Comparison of ENCODE assay signal across 13 cellular contexts in the genomic region with DNA sequence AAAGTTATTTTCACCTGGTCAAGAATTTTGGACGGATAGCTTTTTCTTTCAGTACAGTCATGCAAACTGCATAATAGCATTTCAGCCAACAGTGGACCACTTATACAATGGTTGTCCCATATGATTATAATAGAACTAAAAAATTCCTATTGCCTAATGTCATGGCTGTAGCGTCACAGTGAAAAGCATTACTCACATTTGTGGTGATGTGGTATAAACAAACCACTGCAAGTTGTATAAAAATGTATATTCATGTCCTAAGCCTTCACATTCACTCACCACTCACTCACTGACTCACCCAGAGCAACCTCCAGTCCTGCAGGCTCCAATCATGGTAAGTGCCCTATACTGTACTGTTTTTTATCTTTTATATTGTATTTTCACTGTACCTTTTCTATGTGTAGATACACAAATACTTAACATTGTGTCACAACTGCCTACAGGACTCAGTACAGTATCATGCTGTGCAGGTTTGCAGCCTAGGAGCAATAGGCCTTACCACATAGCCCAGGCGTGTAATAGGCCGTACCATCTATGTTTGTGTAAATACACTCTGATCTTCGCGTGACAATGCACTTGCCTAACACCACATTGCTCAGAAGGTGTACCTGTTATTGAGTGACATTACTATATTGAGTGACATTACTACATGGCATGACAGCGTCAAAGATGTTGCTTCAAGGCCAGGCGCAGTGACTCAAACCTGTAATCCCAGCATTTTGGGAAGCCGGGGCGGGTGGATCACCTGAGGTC. TPM values are rescaled to one million over a fixed set of nuclear protein-coding genes. Genes with fewer than 3 reads are reported as not detected.
DNase-seq lines count a peak whose midpoint lies in the region; ATAC-seq and TF ChIP-seq lines count a peak whose summit lies in the region.
"Had no signal": no experiment of that assay in that cellular context is flagged by ENCODE, and none has a peak within 500 bp of the region (broad histone marks: within the 10 kb centered on the region; RNA-seq: fewer than 3 reads in every experiment).

No MANE protein-coding gene starts in this region.

- no peaks in the 10 kb centered on the region for H3K27me3 Mint-ChIP-seq in progenitor cell of endocrine pancreas
- no peaks in the 10 kb centered on the region for H3K27me3 Mint-ChIP-seq in CD8-positive, alpha-beta T cell (ENCODE audit: low read depth)
- H3K27me3 Mint-ChIP-seq: CD8-positive, alpha-beta memory T cell had no signal

- H3K36me3 ChIP-seq in CD8-positive, alpha-beta T cell (ENCODE audit: insufficient read depth, low read length): no peaks in the 10 kb centered on the region

- H3K9me3 ChIP-seq in CD8-positive, alpha-beta T cell (ENCODE audit: low read length): no peaks in the 10 kb centered on the region

- peaks cover 13% of the 10 kb centered on the region for H3K36me3 Mint-ChIP-seq in progenitor cell of endocrine pancreas (ENCODE audit: insufficient read depth)
- H3K36me3 Mint-ChIP-seq in CD8-positive, alpha-beta T cell: peaks cover 10% of the 10 kb centered on the region

- CTCF ChIA-PET in RWPE1 (lab: Yijun Ruan, JAX): no interaction called here
- CTCF ChIA-PET in CD8-positive, alpha-beta T cell (lab: Charles Lee): interaction anchor here (1.3 kb wide), 1 partner anchor 194 kb away, joined by 5 read pairs; no protein-coding TSS in a partner anchor

- H3K4me3 Mint-ChIP-seq in progenitor cell of endocrine pancreas (ENCODE audit: low read depth): no peak overlapping the region
- H3K4me3 Mint-ChIP-seq in CD8-positive, alpha-beta T cell: no peak overlapping the region
- H3K4me3 Mint-ChIP-seq: CD8-positive, alpha-beta memory T cell had no signal

- no peak overlapping the region for H3K27ac Mint-ChIP-seq in progenitor cell of endocrine pancreas
- H3K27ac Mint-ChIP-seq in CD8-positive, alpha-beta T cell: no peak overlapping the region

- no peaks in the 10 kb centered on the region for H3K27me3 ChIP-seq in CD8-positive, alpha-beta T cell (ENCODE audit: insufficient read depth, low read length)

- ATAC-seq in CD8-positive, alpha-beta T cell: no peak
- ATAC-seq: psoas muscle had no signal

- POLR2A ChIA-PET in RWPE1 (lab: Yijun Ruan, JAX; ENCODE audit: low non-redundant PET): no interaction called here
- POLR2A ChIA-PET in CD8-positive, alpha-beta T cell (lab: Charles Lee): no interaction called here

- intact Hi-C loops in CD8-positive, alpha-beta T cell (cut with DNase I, micrococcal nuclease): no loop called here

- no peak overlapping the region for H3K4me3 ChIP-seq in CD8-positive, alpha-beta T cell (ENCODE audit: low read depth, low read length)
- H3K4me3 ChIP-seq: psoas muscle had no signal

- peaks cover 2% of the 10 kb centered on the region for H3K4me1 Mint-ChIP-seq in progenitor cell of endocrine pancreas (ENCODE audit: low read depth)
- peaks cover 10% of the 10 kb centered on the region for H3K4me1 Mint-ChIP-seq in CD8-positive, alpha-beta T cell (ENCODE audit: low read depth)

- DNase-seq in stimulated activated CD4-positive, alpha-beta T cell treated with anti-CD3 and anti-CD28 coated beads, Interleukin-1b, Interleukin-23, amount 100 ng/mL, for 48 hours: peak; percentile 25
- no peak for DNase-seq in stimulated activated CD4-positive, alpha-beta T cell treated with anti-CD3 and anti-CD28 coated beads, Interleukin-4, amount 100 ng/mL, for 1 hour
- DNase-seq in RWPE1 (ENCODE audit: low spot score) (peak; percentile 35), fibroblast of gingiva (ENCODE audit: low read depth) (peak; percentile 90), hypothalamus (lab: John Stamatoyannopoulos, UW) (no peak), HuH-7 (ENCODE audit: low spot score) (no peak), progenitor cell of endocrine pancreas (ENCODE audit: low spot score, unreplicated experiment) (no peak)
- DNase-seq in CD8-positive, alpha-beta T cell: no peak
- DNase-seq: activated naive CD4-positive, alpha-beta T cell treated with anti-CD3 and anti-CD28 coated beads, Interleukin-2, amount 50 U/mL, for 16 hours; CD8-positive, alpha-beta memory T cell; MM.1S; psoas muscle; WERI-Rb-1 had no signal

- no peak overlapping the region for H3K27ac ChIP-seq in RWPE1
- H3K27ac ChIP-seq in CD8-positive, alpha-beta T cell (ENCODE audit: low read depth, low read length): no peak overlapping the region
- H3K27ac ChIP-seq: psoas muscle, WERI-Rb-1 had no signal

- H3K4me1 ChIP-seq in CD8-positive, alpha-beta T cell (ENCODE audit: insufficient read depth, low read length): no peaks in the 10 kb centered on the region
- H3K4me1 ChIP-seq: psoas muscle had no signal

- peaks cover 9% of the 10 kb centered on the region for H3K9me3 Mint-ChIP-seq in progenitor cell of endocrine pancreas (ENCODE audit: low read depth)
- H3K9me3 Mint-ChIP-seq in CD8-positive, alpha-beta T cell: no peaks in the 10 kb centered on the region
- H3K9me3 Mint-ChIP-seq: CD8-positive, alpha-beta memory T cell had no signal

- TF ChIP-seq CTCF in RWPE1 (conservative IDR thresholded peaks at IDR 0.05; ENCODE audit: low read depth): no peak
- no peak for TF ChIP-seq CTCF in progenitor cell of endocrine pancreas (IDR thresholded peaks at IDR 0.05; ENCODE audit: unreplicated experiment)
- no peak for TF ChIP-seq CTCF in CD8-positive, alpha-beta T cell (IDR thresholded peaks at IDR 0.05)

RNA-seq across cellular contexts. Expression of gene ABHD12, which starts 17.9 kb away (rescaled TPM):
- 51.3 and 54.9 TPM in 2 replicates for total RNA-seq in progenitor cell of endocrine pancreas
- total RNA-seq in CD8-positive, alpha-beta T cell: 10 to 100 TPM; 14.1 to 17.9 TPM

RNA-seq across cellular contexts. Expression of gene GINS1, which starts 34.7 kb away (rescaled TPM):
- 25.2 and 29.0 TPM in 2 replicates for total RNA-seq in progenitor cell of endocrine pancreas
- under 1 TPM; 0.28 to 0.30 TPM for total RNA-seq in CD8-positive, alpha-beta T cell

Comparison
In these comparisons a context has a peak if more than half of its experiments do, and no peak if none do; other contexts are left out.
1. DNase-seq: peak in stimulated activated CD4-positive, alpha-beta T cell treated with anti-CD3 and anti-CD28 coated beads, Interleukin-1b, Interleukin-23, amount 100 ng/mL, for 48 hours (single experiment), RWPE1 (single experiment) and fibroblast of gingiva (single experiment); none in stimulated activated CD4-positive, alpha-beta T cell treated with anti-CD3 and anti-CD28 coated beads, Interleukin-4, amount 100 ng/mL, for 1 hour (single experiment), hypothalamus (0 of 51), HuH-7 (single experiment), progenitor cell of endocrine pancreas (single experiment) and CD8-positive, alpha-beta T cell (0 of 7).
2. RNA of gene GINS1, which starts 34.7 kb away (total RNA-seq): 25.2 to 29.0 TPM in progenitor cell of endocrine pancreas; 0.28 to 0.30 TPM in CD8-positive, alpha-beta T cell; every median in the first group is over 10 times any median in the second.